In the genomic region with DNA sequence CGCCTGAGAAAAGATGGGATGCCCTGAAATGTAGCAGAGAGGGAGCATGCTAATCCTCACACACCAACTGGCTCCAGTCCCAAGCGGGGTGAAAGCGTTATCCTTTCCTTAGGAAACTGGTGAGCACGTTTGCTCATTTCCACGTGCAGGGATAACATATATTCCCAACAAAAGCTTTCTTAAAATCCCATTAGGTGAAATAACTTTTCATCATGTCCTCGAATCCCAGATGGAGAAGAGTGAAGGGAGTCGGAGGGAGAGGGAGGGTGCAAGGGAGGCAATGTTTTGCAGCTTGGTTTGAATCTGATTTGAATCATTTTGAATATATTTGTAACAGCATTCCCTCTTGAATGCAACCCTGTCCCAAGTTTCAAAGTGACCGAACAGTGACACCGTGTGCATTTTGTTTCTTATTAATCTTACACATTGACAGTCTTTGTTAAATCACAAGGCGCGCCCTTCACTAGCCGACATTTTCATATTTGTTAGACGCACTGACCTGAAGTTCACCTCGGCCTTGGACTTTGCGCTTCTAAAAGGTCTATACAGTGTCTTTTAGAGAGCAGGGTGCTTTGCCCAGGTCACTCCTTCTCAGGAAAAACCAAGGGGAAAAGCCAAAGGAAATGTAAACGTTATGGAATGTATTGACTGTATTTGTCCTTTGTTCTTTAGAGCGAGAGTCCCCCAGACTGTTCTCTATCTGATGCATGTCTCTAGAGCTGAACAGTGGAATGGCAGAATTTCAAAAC, we compare ENCODE assay signal across 1 cellular context.
TF ChIP-seq lines count a peak whose summit lies in the region.

No MANE protein-coding gene starts in this region.

TF ChIP-seq in IMR-90, 13 proteins besides CTCF, POLR2A, EP300 and RAD21:
- no peak for TF ChIP-seq MXI1 (IDR thresholded peaks at IDR 0.05; ENCODE audit: borderline replicate concordance, low read depth, low read length)
- TF ChIP-seq CHD1 (IDR thresholded peaks at IDR 0.05; ENCODE audit: low read depth, low read length) = no peak
- no peak for TF ChIP-seq SMC3 (IDR thresholded peaks at IDR 0.05; ENCODE audit: low read depth, low read length)
- no peak for TF ChIP-seq RFX5 (IDR thresholded peaks at IDR 0.05; ENCODE audit: low read depth, low read length)
- TF ChIP-seq FOS (IDR thresholded peaks at IDR 0.05; ENCODE audit: low read depth, low read length) = no peak
- TF ChIP-seq MAFK (IDR thresholded peaks at IDR 0.05; ENCODE audit: low read depth, low read length) = no peak
- no peak for TF ChIP-seq BHLHE40 (IDR thresholded peaks at IDR 0.05; ENCODE audit: low read depth, low read length)
- TF ChIP-seq, protein P1, sequence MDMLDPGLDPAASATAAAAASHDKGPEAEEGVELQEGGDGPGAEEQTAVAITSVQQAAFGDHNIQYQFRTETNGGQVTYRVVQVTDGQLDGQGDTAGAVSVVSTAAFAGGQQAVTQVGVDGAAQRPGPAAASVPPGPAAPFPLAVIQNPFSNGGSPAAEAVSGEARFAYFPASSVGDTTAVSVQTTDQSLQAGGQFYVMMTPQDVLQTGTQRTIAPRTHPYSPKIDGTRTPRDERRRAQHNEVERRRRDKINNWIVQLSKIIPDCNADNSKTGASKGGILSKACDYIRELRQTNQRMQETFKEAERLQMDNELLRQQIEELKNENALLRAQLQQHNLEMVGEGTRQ (IDR thresholded peaks at IDR 0.05; ENCODE audit: low read depth, low read length) = no peak
- no peak for TF ChIP-seq NFE2L2 (IDR thresholded peaks at IDR 0.05; ENCODE audit: low read depth, low read length)
- TF ChIP-seq CEBPB (IDR thresholded peaks at IDR 0.05; ENCODE audit: low read depth, low read length) = no peak
- TF ChIP-seq MAZ (IDR thresholded peaks at IDR 0.05; ENCODE audit: borderline replicate concordance, low read depth, low read length) = no peak
- TF ChIP-seq, protein P2, sequence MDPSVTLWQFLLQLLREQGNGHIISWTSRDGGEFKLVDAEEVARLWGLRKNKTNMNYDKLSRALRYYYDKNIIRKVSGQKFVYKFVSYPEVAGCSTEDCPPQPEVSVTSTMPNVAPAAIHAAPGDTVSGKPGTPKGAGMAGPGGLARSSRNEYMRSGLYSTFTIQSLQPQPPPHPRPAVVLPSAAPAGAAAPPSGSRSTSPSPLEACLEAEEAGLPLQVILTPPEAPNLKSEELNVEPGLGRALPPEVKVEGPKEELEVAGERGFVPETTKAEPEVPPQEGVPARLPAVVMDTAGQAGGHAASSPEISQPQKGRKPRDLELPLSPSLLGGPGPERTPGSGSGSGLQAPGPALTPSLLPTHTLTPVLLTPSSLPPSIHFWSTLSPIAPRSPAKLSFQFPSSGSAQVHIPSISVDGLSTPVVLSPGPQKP (IDR thresholded peaks at IDR 0.05; ENCODE audit: borderline replicate concordance, low read depth, low read length) = no peak
- TF ChIP-seq RCOR1 (IDR thresholded peaks at IDR 0.05; ENCODE audit: insufficient replicate concordance, low read length) = no peak
